ENCODE assay signal across 10 cellular contexts in genomic region chr13:24254151-24254810, GRCh38. TPM values are rescaled to one million over a fixed set of nuclear protein-coding genes. Genes with fewer than 3 reads are reported as not detected.
A peak's percentile ranks its signal among the peaks of the same experiment; 100 is the strongest.
DNase-seq lines count a peak whose midpoint lies in the region; ATAC-seq and TF ChIP-seq lines count a peak whose summit lies in the region.
"Had no signal": no experiment of that assay in that cellular context is flagged by ENCODE, and none has a peak within 500 bp of the region (broad histone marks: within the 10 kb centered on the region; RNA-seq: fewer than 3 reads in every experiment).

No MANE protein-coding gene starts in this region.

- 75 to 88% methylated on average over 10 of the region's 10 CpGs for WGBS in tibial nerve, 2 donors

- no peak for TF ChIP-seq EP300 in tibial nerve (IDR thresholded peaks at IDR 0.05)

- peaks cover 0 to 15% (median 4%) of the 10 kb centered on the region in 4 donors for H3K4me1 ChIP-seq in tibial nerve

- peak; percentile 34 for ATAC-seq in Right ventricle myocardium superior (ENCODE audit: poor library complexity)
- ATAC-seq in left ventricle myocardium superior = peak; percentile 52
- ATAC-seq in GM18868 (IDR thresholded peaks at IDR 0.05; ENCODE audit: unreplicated experiment) = no peak
- no peak for ATAC-seq in HG03460 (IDR thresholded peaks at IDR 0.05; ENCODE audit: unreplicated experiment)

- H3K36me3 ChIP-seq in tibial nerve = peaks cover 0 to 44% (median 0%) of the 10 kb centered on the region in 3 donors

- no peaks in the 10 kb centered on the region for H3K9me3 ChIP-seq in tibial nerve

- TF ChIP-seq POLR2A in tibial nerve (IDR thresholded peaks at IDR 0.05) = no peak

- no peaks in the 10 kb centered on the region for H3K27me3 ChIP-seq in tibial nerve

- intact Hi-C loops in Right ventricle myocardium superior (cut with DNase I) = no loop called here
- intact Hi-C loops in cardiac septum (cut with DNase I) = no loop called here
- intact Hi-C loops in left ventricle myocardium superior (cut with micrococcal nuclease) = no loop called here

- TF ChIP-seq CTCF in tibial nerve (IDR thresholded peaks at IDR 0.05) = no peak

- H3K4me3 ChIP-seq in tibial nerve = no peak overlapping the region

- DNase-seq in Right ventricle myocardium superior = no peak
- DNase-seq in cardiac septum (ENCODE audit: low spot score) = no peak
- DNase-seq in activated CD8-positive, alpha-beta memory T cell treated with anti-CD3 and anti-CD28 coated beads for 24 hours = peak; percentile 69
- DNase-seq in left ventricle myocardium superior = no peak
- no peak for DNase-seq in tibial nerve (ENCODE audit: low spot score in 2 of 2)
- DNase-seq in amniotic stem cell (lab: John Stamatoyannopoulos, UW) = no peak
- DNase-seq: NCI-H2081 treated with DMSO at 0.1 percent for 48 hours had no signal

- peak overlapping the region in 3 of 4 donors; percentile 40 to 56 (median 47) for H3K27ac ChIP-seq in tibial nerve

RNA-seq across cellular contexts. Expression of gene C1QTNF9, which starts 55.1 kb away (rescaled TPM):
- total RNA-seq in Right ventricle myocardium superior = 2.5 TPM
- total RNA-seq in cardiac septum = 0.83 TPM
- 3.9 TPM for total RNA-seq in left ventricle myocardium superior
- 1 to 10 TPM in 1 of 4 donors, under 1 TPM in 1, not detected in 2; 0.63 to 5.9 TPM for total RNA-seq in tibial nerve
- total RNA-seq: mesothelial cell of epicardium had no signal

Comparison
In these comparisons a context has a peak if more than half of its experiments do, and no peak if none do; other contexts are left out.
1. ATAC-seq: peak in Right ventricle myocardium superior (single experiment) and left ventricle myocardium superior (single experiment); none in GM18868 (single experiment) and HG03460 (single experiment).